ENCODE assay signal across 8 cellular contexts in genomic region chr19:20565321-20566018, GRCh38. TPM values are rescaled to one million over a fixed set of nuclear protein-coding genes. Genes with fewer than 3 reads are reported as not detected.
DNase-seq lines count a peak whose midpoint lies in the region; ATAC-seq, FAIRE-seq and TF ChIP-seq lines count a peak whose summit lies in the region.

Gene ZNF737 (minus strand): TSS chr19:20565781. CDS start chr19:20565640, 141 bp downstream.

- TF ChIP-seq POLR2A in thyroid gland (IDR thresholded peaks at IDR 0.05): peak; percentile 42 to 94

- peaks cover 44% of the 10 kb centered on the region for H3K9me3 Mint-ChIP-seq in activated naive CD8-positive, alpha-beta T cell treated with anti-CD3 and anti-CD28 coated beads, Interleukin-2, amount 50 U/mL, for 24 hours

- H3K4me2 ChIP-seq in DOHH2 (ENCODE audit: low read length): peak within 1 kb of the TSS; percentile 83

- H3K27ac ChIP-seq in DOHH2 (ENCODE audit: low read depth, low read length): peak within 1 kb of the TSS; percentile 66
- peak within 1 kb of the TSS; percentile 80 for H3K27ac ChIP-seq in KOPT-K1 (ENCODE audit: low read depth, low read length, poor library complexity, severe bottlenecking)
- peak within 1 kb of the TSS; percentile 69 to 95 (median 92) for H3K27ac ChIP-seq in pancreas
- H3K27ac ChIP-seq in thyroid gland: peak within 1 kb of the TSS; percentile 74 to 94 (median 81)

- H3K79me2 ChIP-seq in DOHH2 (ENCODE audit: control insufficient read depth, low read length): peaks cover 48% of the 10 kb centered on the region

- FAIRE-seq in pancreas (lab: Jason Lieb, UNC): peak; percentile 97

- H3K4me1 ChIP-seq in DOHH2 (ENCODE audit: control insufficient read depth, low read length) (peaks cover 7% of the 10 kb centered on the region), pancreas (peaks cover 0 to 34% (median 0%) of the 10 kb centered on the region in 3 donors), thyroid gland (peaks cover 28% of the 10 kb centered on the region in 2 donors)

- peaks cover 36% of the 10 kb centered on the region for H3K36me3 ChIP-seq in DOHH2 (ENCODE audit: control insufficient read depth, low read length)
- H3K36me3 ChIP-seq in KOPT-K1 (ENCODE audit: insufficient read depth, low read length): peaks cover 35% of the 10 kb centered on the region
- no peaks in the 10 kb centered on the region for H3K36me3 ChIP-seq in pancreas
- H3K36me3 ChIP-seq in thyroid gland: no peaks in the 10 kb centered on the region

- H3K4me3 ChIP-seq in DOHH2 (ENCODE audit: low read length) (peak within 1 kb of the TSS; percentile 98), pancreas (peak within 1 kb of the TSS; percentile 51 to 77 (median 57)), thyroid gland (replicated peaks in 1 of 3) (peak within 1 kb of the TSS; percentile 35 to 59 (median 40))

- H3K27ac Mint-ChIP-seq in activated naive CD8-positive, alpha-beta T cell treated with anti-CD3 and anti-CD28 coated beads, Interleukin-2, amount 50 U/mL, for 24 hours: peak within 1 kb of the TSS; percentile 92

- no peaks in the 10 kb centered on the region for H3F3A ChIP-seq in DOHH2 (ENCODE audit: control insufficient read depth, insufficient read depth)

- H3K36me3 Mint-ChIP-seq in activated naive CD8-positive, alpha-beta T cell treated with anti-CD3 and anti-CD28 coated beads, Interleukin-2, amount 50 U/mL, for 24 hours (ENCODE audit: low read depth): peaks cover 50% of the 10 kb centered on the region

- H3K27me3 Mint-ChIP-seq in activated naive CD8-positive, alpha-beta T cell treated with anti-CD3 and anti-CD28 coated beads, Interleukin-2, amount 50 U/mL, for 24 hours: no peaks in the 10 kb centered on the region

- peaks cover 34% of the 10 kb centered on the region for H3K9me3 ChIP-seq in DOHH2 (ENCODE audit: control insufficient read depth, insufficient read depth, low read length)
- H3K9me3 ChIP-seq in KOPT-K1 (ENCODE audit: insufficient read depth, low read length, poor library complexity, severe bottlenecking): peaks cover 84% of the 10 kb centered on the region
- no peaks in the 10 kb centered on the region for H3K9me3 ChIP-seq in pancreas
- H3K9me3 ChIP-seq in thyroid gland: no peaks in the 10 kb centered on the region

- H3K4me1 Mint-ChIP-seq in activated naive CD8-positive, alpha-beta T cell treated with anti-CD3 and anti-CD28 coated beads, Interleukin-2, amount 50 U/mL, for 24 hours: peaks cover 26% of the 10 kb centered on the region

- ATAC-seq in GM21619 (IDR thresholded peaks at IDR 0.05; ENCODE audit: unreplicated experiment): peak; percentile 88
- ATAC-seq in activated naive CD8-positive, alpha-beta T cell treated with anti-CD3 and anti-CD28 coated beads, Interleukin-2, amount 50 U/mL, for 24 hours: peak; percentile 96
- ATAC-seq in Right ventricle myocardium superior (ENCODE audit: poor library complexity): peak; percentile 98
- peak; percentile 93 to 98 (median 96) for ATAC-seq in pancreas

- peak; percentile 32 for TF ChIP-seq CTCF in DOHH2 (IDR thresholded peaks at IDR 0.05; ENCODE audit: low read depth, low read length, poor library complexity, severe bottlenecking)
- TF ChIP-seq CTCF in pancreas (IDR thresholded peaks at IDR 0.05): peak in 1 of 4 donors; percentile 7
- TF ChIP-seq CTCF in thyroid gland (IDR thresholded peaks at IDR 0.05): peak in 3 of 6 experiments; percentile 33 to 42 (median 40)

- H3K27me3 ChIP-seq in DOHH2 (ENCODE audit: control insufficient read depth, low read length): no peaks in the 10 kb centered on the region
- H3K27me3 ChIP-seq in pancreas: no peaks in the 10 kb centered on the region
- H3K27me3 ChIP-seq in thyroid gland: no peaks in the 10 kb centered on the region

- no peaks in the 10 kb centered on the region for H4K20me1 ChIP-seq in DOHH2 (ENCODE audit: control insufficient read depth, insufficient read depth, low read depth, low read length)

- intact Hi-C loops in Right ventricle myocardium superior (cut with DNase I): no loop called here
- intact Hi-C loops in pancreas (cut with DNase I): no loop called here
- intact Hi-C loops in thyroid gland (cut with DNase I): loop anchor here (10.0 kb wide), 1 partner anchor 209 kb away; the partner anchor contains the start of gene ZNF66

- no peaks in the 10 kb centered on the region for H3K9me2 ChIP-seq in DOHH2 (replicated peaks; ENCODE audit: control insufficient read depth, low read length)

- peak within 1 kb of the TSS; percentile 92 for H3K4me3 Mint-ChIP-seq in activated naive CD8-positive, alpha-beta T cell treated with anti-CD3 and anti-CD28 coated beads, Interleukin-2, amount 50 U/mL, for 24 hours

- DNase-seq in SKM-1 treated with dmso at 0.1 percent for 144 hours (lab: John Stamatoyannopoulos, UW; ENCODE audit: unreplicated experiment) (peak; percentile 77), Right ventricle myocardium superior (peak; percentile 98), pancreas (peak; percentile 97 to 100 (median 99)), thyroid gland (peak; percentile 99 to 100)
- peak; percentile 88 for DNase-seq in activated naive CD8-positive, alpha-beta T cell treated with anti-CD3 and anti-CD28 coated beads, Interleukin-2, amount 50 U/mL, for 24 hours

- WGBS in pancreas, 2 donors: 0% methylated on average over 28 of the region's 28 CpGs
- 0% methylated on average over 8 to 17 of the region's 28 CpGs for WGBS in thyroid gland, 2 donors

RNA-seq across cellular contexts. Expression of gene ZNF737, which starts in this region (rescaled TPM):
- total RNA-seq in Right ventricle myocardium superior (4.1 TPM), pancreas (10 to 100 TPM in 3 of 6 donors, 1 to 10 TPM in 3; 7.1 to 25.3 (median 9.8) TPM), thyroid gland (100 to 1,000 TPM in 1 of 4 donors, 10 to 100 TPM in 3; 59.3 to 114 (median 72.5) TPM)
- 1 to 10 TPM; 5.2 to 5.3 TPM for polyA plus RNA-seq in pancreas

Comparison
In these comparisons a context has a peak if more than half of its experiments do, and no peak if none do; other contexts are left out.
1. Peak in every context shown above with its lines: DNase-seq, ATAC-seq, H3K4me3 ChIP-seq and H3K27ac ChIP-seq.
2. H3K4me3 ChIP-seq: peak in every context shown above with its lines; median percentile 98 in DOHH2; 57 in pancreas; 40 in thyroid gland.